ENCODE assay signal across 9 cellular contexts in genomic region chr19:29873801-29874575, GRCh38.
A peak's percentile ranks its signal among the peaks of the same experiment; 100 is the strongest.
DNase-seq lines count a peak whose midpoint lies in the region; ATAC-seq and TF ChIP-seq lines count a peak whose summit lies in the region.
"Had no signal": no experiment of that assay in that cellular context is flagged by ENCODE, and none has a peak within 500 bp of the region (broad histone marks: within the 10 kb centered on the region; RNA-seq: fewer than 3 reads in every experiment).

No MANE protein-coding gene starts in this region.

- H3K27me3 Mint-ChIP-seq in activated naive CD8-positive, alpha-beta T cell treated with anti-CD3 and anti-CD28 coated beads, Interleukin-2, amount 10 ng/mL, durations not matched to agents 7 days and 5 days: peaks cover 25% of the 10 kb centered on the region
- H3K27me3 Mint-ChIP-seq in nephron progenitor cell (ENCODE audit: low read depth, poor library complexity): peaks cover 48% of the 10 kb centered on the region

- peak overlapping the region; percentile 60 for H3K4me3 Mint-ChIP-seq in activated naive CD8-positive, alpha-beta T cell treated with anti-CD3 and anti-CD28 coated beads, Interleukin-2, amount 10 ng/mL, durations not matched to agents 7 days and 5 days
- peak overlapping the region; percentile 42 for H3K4me3 Mint-ChIP-seq in nephron progenitor cell

- no peaks in the 10 kb centered on the region for H4K20me1 ChIP-seq in BLaER1

- no peak overlapping the region for H3K27ac Mint-ChIP-seq in activated naive CD8-positive, alpha-beta T cell treated with anti-CD3 and anti-CD28 coated beads, Interleukin-2, amount 10 ng/mL, durations not matched to agents 7 days and 5 days
- H3K27ac Mint-ChIP-seq in nephron progenitor cell: no peak overlapping the region

- H3K27me3 ChIP-seq in BLaER1: peaks cover 16% of the 10 kb centered on the region
- H3K27me3 ChIP-seq in HAP-1 (ENCODE audit: low read depth): no peaks in the 10 kb centered on the region

- H3K9me3 ChIP-seq in BLaER1 (no peaks in the 10 kb centered on the region), HAP-1 (no peaks in the 10 kb centered on the region)

- TF ChIP-seq CTCF in nephron progenitor cell (IDR thresholded peaks at IDR 0.05): no peak

- H3K4me1 ChIP-seq in BLaER1: peaks cover 27% of the 10 kb centered on the region
- peaks cover 10% of the 10 kb centered on the region for H3K4me1 ChIP-seq in HAP-1

- H3K4me1 Mint-ChIP-seq in activated naive CD8-positive, alpha-beta T cell treated with anti-CD3 and anti-CD28 coated beads, Interleukin-2, amount 10 ng/mL, durations not matched to agents 7 days and 5 days: peaks cover 10% of the 10 kb centered on the region
- H3K4me1 Mint-ChIP-seq in nephron progenitor cell: peaks cover 46% of the 10 kb centered on the region

- in situ Hi-C loops in HAP-1 (cut with MboI; ENCODE audit: low sequenced_read_pairs): loop anchor here (5.0 to 10.0 kb wide), 2 partner anchors 142 to 259 kb away; no protein-coding TSS in a partner anchor

- H3K9me3 Mint-ChIP-seq in activated naive CD8-positive, alpha-beta T cell treated with anti-CD3 and anti-CD28 coated beads, Interleukin-2, amount 10 ng/mL, durations not matched to agents 7 days and 5 days: no peaks in the 10 kb centered on the region
- no peaks in the 10 kb centered on the region for H3K9me3 Mint-ChIP-seq in nephron progenitor cell

- peak overlapping the region; percentile 67 for H3K4me3 ChIP-seq in BLaER1
- H3K4me3 ChIP-seq in HAP-1: peak overlapping the region; percentile 32

- peak overlapping the region; percentile 80 for H3K4me2 ChIP-seq in BLaER1

- no peak for ATAC-seq in activated naive CD8-positive, alpha-beta T cell treated with anti-CD3 and anti-CD28 coated beads, Interleukin-2, amount 10 ng/mL, durations not matched to agents 7 days and 5 days (ENCODE audit: low read depth)
- ATAC-seq in HG03571 (IDR thresholded peaks at IDR 0.05; ENCODE audit: unreplicated experiment): no peak
- no peak for ATAC-seq in GM19397 (IDR thresholded peaks at IDR 0.05; ENCODE audit: unreplicated experiment)

- DNase-seq in HAP-1 (ENCODE audit: low spot score in 2 of 2) (peak in 1 of 2 experiments; percentile 17), nephron progenitor cell (no peak), cerebellar cortex (ENCODE audit: low spot score) (no peak), anterior cingulate cortex (lab: John Stamatoyannopoulos, UW) (no peak)
- DNase-seq in activated naive CD8-positive, alpha-beta T cell treated with anti-CD3 and anti-CD28 coated beads, Interleukin-2, amount 10 ng/mL, durations not matched to agents 7 days and 5 days: no peak
- DNase-seq: SIG-M5 had no signal

- POLR2A ChIA-PET in activated naive CD8-positive, alpha-beta T cell treated with anti-CD3 and anti-CD28 coated beads, Interleukin-2, amount 10 ng/mL, durations not matched to agents 7 days and 5 days (lab: Charles Lee): interaction anchor here (0.6 kb wide), 1 partner anchor 116 kb away, joined by 3 read pairs; no protein-coding TSS in a partner anchor

- no peaks in the 10 kb centered on the region for H3K36me3 Mint-ChIP-seq in activated naive CD8-positive, alpha-beta T cell treated with anti-CD3 and anti-CD28 coated beads, Interleukin-2, amount 10 ng/mL, durations not matched to agents 7 days and 5 days
- no peaks in the 10 kb centered on the region for H3K36me3 Mint-ChIP-seq in nephron progenitor cell (ENCODE audit: low read depth)

- no peaks in the 10 kb centered on the region for H3K36me3 ChIP-seq in BLaER1
- no peaks in the 10 kb centered on the region for H3K36me3 ChIP-seq in HAP-1 (replicated peaks)

- H3K27ac ChIP-seq in BLaER1: peak overlapping the region; percentile 61; the same call in 1 of the 2 replicates

- peak overlapping the region; percentile 73 for H3K9ac ChIP-seq in BLaER1
